Comparison of ENCODE assay signal across 17 cellular contexts in genomic region chr4:132218406-132218805, GRCh38.
"Had no signal": no experiment of that assay in that cellular context is flagged by ENCODE, and none has a peak within 500 bp of the region (broad histone marks: within the 10 kb centered on the region; RNA-seq: fewer than 3 reads in every experiment).

No MANE protein-coding gene starts in this region.

- H3K27ac ChIP-seq: adrenal gland, brain microvascular endothelial cell, left lung, psoas muscle, spleen, tibial nerve, VCaP had no signal

- ATAC-seq: activated T-helper 17 cell treated with anti-CD3 and anti-CD28 coated beads, Interleukin-2, amount 50 U/mL, for 72 hours; left lung; natural killer cell treated with Interleukin-12 subunit alpha and Interleukin-12 subunit beta and Interleukin-15 and Interleukin-18, amount 100 ng/mL, for 72 hours; psoas muscle; sciatic nerve; stimulated activated memory B cell treated with anti-CD40 and anti-IgM and Interleukin-4, amounts not matched to agents 10 μg/mL and 1 μg/mL and 100 μg/mL, for 72 hours had no signal

- H3K27me3 ChIP-seq: adrenal gland, brain microvascular endothelial cell, left lung, spleen, tibial nerve had no signal

- H3K4me3 ChIP-seq: adrenal gland, left lung, psoas muscle, spleen, tibial nerve had no signal

- H3K9me3 ChIP-seq: adrenal gland, left lung, psoas muscle, tibial nerve had no signal

- H3K36me3 ChIP-seq: adrenal gland, brain microvascular endothelial cell, left lung, spleen, tibial nerve had no signal

- H3K4me1 ChIP-seq: adrenal gland, left lung, psoas muscle, spleen, tibial nerve had no signal

- DNase-seq: activated CD4-positive, alpha-beta T cell treated with anti-CD3 and anti-CD28 coated beads for 4 hours; activated naive CD4-positive, alpha-beta T cell treated with anti-CD3 and anti-CD28 coated beads for 36 hours; adrenal gland; brain microvascular endothelial cell; dermis blood vessel endothelial cell; erythroblast; glutamatergic neuron; left lung; psoas muscle; spleen; stimulated activated CD4-positive, alpha-beta T cell treated with anti-CD3 and anti-CD28 coated beads, Interleukin-1b, Interleukin-23, amount 100 ng/mL, for 48 hours had no signal
